Comparison of ENCODE assay signal across 15 cellular contexts in genomic region chr5:53362521-53362941, GRCh38.
DNase-seq lines count a peak whose midpoint lies in the region; ATAC-seq, FAIRE-seq and TF ChIP-seq lines count a peak whose summit lies in the region.
"Had no signal": no experiment of that assay in that cellular context is flagged by ENCODE, and none has a peak within 500 bp of the region (broad histone marks: within the 10 kb centered on the region; RNA-seq: fewer than 3 reads in every experiment).

No MANE protein-coding gene starts in this region.

- no peak for FAIRE-seq in GM12891 (lab: Jason Lieb, UNC)

- TF ChIP-seq EP300 in esophagus muscularis mucosa (IDR thresholded peaks at IDR 0.05): no peak

- no peaks in the 10 kb centered on the region for H3K27me3 ChIP-seq in esophagus muscularis mucosa
- H3K27me3 ChIP-seq: gastroesophageal sphincter, right lobe of liver had no signal

- TF ChIP-seq POLR2A in GM12891 (IDR thresholded peaks at IDR 0.05; ENCODE audit: low read depth, low read length): no peak
- no peak for TF ChIP-seq POLR2A in esophagus muscularis mucosa (IDR thresholded peaks at IDR 0.05; ENCODE audit: low read depth)

- TF ChIP-seq CTCF in fibroblast of pulmonary artery (IDR thresholded peaks at IDR 0.05; ENCODE audit: low read length, missing control alignments): no peak
- TF ChIP-seq CTCF in esophagus muscularis mucosa (IDR thresholded peaks at IDR 0.05): no peak

- H3K4me3 ChIP-seq in fibroblast of pulmonary artery (replicated peaks; ENCODE audit: low read depth, low read length) (no peak overlapping the region), skeletal muscle cell (ENCODE audit: low read depth, low read length) (no peak overlapping the region), esophagus muscularis mucosa (no peak overlapping the region)
- H3K4me3 ChIP-seq: gastroesophageal sphincter, right lobe of liver had no signal

- ATAC-seq in SK-N-SH treated with all-trans-retinoic acid at 6 μM for 48 hours: peak; percentile 91
- no peak for ATAC-seq in HG02642 (IDR thresholded peaks at IDR 0.05; ENCODE audit: poor library complexity, unreplicated experiment)
- ATAC-seq: activated naive CD8-positive, alpha-beta T cell treated with anti-CD3 and anti-CD28 coated beads, Interleukin-2, amount 50 U/mL, for 24 hours; gastroesophageal sphincter; T-cell had no signal

- DNase-seq in GM04504 (ENCODE audit: low read depth) (peak; percentile 97), fibroblast of pulmonary artery (ENCODE audit: low read depth) (peak; percentile 98), skeletal muscle cell (ENCODE audit: low read depth) (peak; percentile 93), GM12891 (ENCODE audit: insufficient read length, low spot score) (no peak), cortex of kidney (lab: John Stamatoyannopoulos, UW) (no peak), esophagus muscularis mucosa (ENCODE audit: extremely low spot score) (no peak)
- DNase-seq: activated naive CD8-positive, alpha-beta T cell treated with anti-CD3 and anti-CD28 coated beads, Interleukin-2, amount 50 U/mL, for 24 hours; DMS79 treated with DMSO at 0.1 percent for 48 hours; MV-4-11; NCI-H526 treated with DMSO at 0.1 percent for 48 hours; right lobe of liver; T-cell had no signal

- intact Hi-C loops in esophagus muscularis mucosa (cut with DNase I): no loop called here

- H3K36me3 ChIP-seq in esophagus muscularis mucosa: no peaks in the 10 kb centered on the region
- H3K36me3 ChIP-seq: gastroesophageal sphincter, right lobe of liver had no signal

- H3K27ac ChIP-seq in esophagus muscularis mucosa (replicated peaks in 1 of 4): no peak overlapping the region
- H3K27ac ChIP-seq: gastroesophageal sphincter, right lobe of liver had no signal

- 77% methylated on average over 5 of the region's 5 CpGs for WGBS in esophagus muscularis mucosa

- no peaks in the 10 kb centered on the region for H3K9me3 ChIP-seq in esophagus muscularis mucosa
- H3K9me3 ChIP-seq: gastroesophageal sphincter, right lobe of liver had no signal

- H3K4me1 ChIP-seq in esophagus muscularis mucosa: no peaks in the 10 kb centered on the region
- H3K4me1 ChIP-seq: gastroesophageal sphincter, right lobe of liver had no signal

TF ChIP-seq in SK-N-SH treated with all-trans-retinoic acid at 6 μM for 48 hours, 23 proteins besides CTCF, POLR2A, EP300 and RAD21 (continues in another document):
- TF ChIP-seq CSDC2 (CRISPR knock-in tag; IDR thresholded peaks at IDR 0.05) (0 out of 2 replicates have a peak, but pooled peaks have one; percentile 30), BACH2 (CRISPR knock-in tag; IDR thresholded peaks at IDR 0.05; ENCODE audit: borderline replicate concordance) (no peak), ZFP3 (CRISPR knock-in tag; IDR thresholded peaks at IDR 0.05) (no peak), ZC3H10 (CRISPR knock-in tag; IDR thresholded peaks at IDR 0.05) (no peak), ZNF8 (CRISPR knock-in tag; IDR thresholded peaks at IDR 0.05) (no peak; the same call in 1 of the 2 replicates), ISL1 (CRISPR knock-in tag; IDR thresholded peaks at IDR 0.05) (peak; percentile 95), PATZ1 (CRISPR knock-in tag; IDR thresholded peaks at IDR 0.05; ENCODE audit: borderline replicate concordance) (peak; percentile 47; the same call in 1 of the 2 replicates)
- TF ChIP-seq, protein P1, sequence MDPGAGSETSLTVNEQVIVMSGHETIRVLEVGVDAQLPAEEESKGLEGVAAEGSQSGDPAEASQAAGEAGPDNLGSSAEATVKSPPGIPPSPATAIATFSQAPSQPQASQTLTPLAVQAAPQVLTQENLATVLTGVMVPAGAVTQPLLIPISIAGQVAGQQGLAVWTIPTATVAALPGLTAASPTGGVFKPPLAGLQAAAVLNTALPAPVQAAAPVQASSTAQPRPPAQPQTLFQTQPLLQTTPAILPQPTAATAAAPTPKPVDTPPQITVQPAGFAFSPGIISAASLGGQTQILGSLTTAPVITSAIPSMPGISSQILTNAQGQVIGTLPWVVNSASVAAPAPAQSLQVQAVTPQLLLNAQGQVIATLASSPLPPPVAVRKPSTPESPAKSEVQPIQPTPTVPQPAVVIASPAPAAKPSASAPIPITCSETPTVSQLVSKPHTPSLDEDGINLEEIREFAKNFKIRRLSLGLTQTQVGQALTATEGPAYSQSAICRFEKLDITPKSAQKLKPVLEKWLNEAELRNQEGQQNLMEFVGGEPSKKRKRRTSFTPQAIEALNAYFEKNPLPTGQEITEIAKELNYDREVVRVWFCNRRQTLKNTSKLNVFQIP (CRISPR knock-in tag; IDR thresholded peaks at IDR 0.05; ENCODE audit: borderline replicate concordance, low read depth): peak; percentile 83; the same call in 1 of the 2 replicates

TF ChIP-seq in GM12891, 5 proteins besides CTCF, POLR2A, EP300 and RAD21:
- TF ChIP-seq PAX5 (IDR thresholded peaks at IDR 0.05; ENCODE audit: insufficient read depth, low read length, severe bottlenecking) (no peak), POLR2AphosphoS5 (IDR thresholded peaks at IDR 0.05; ENCODE audit: low read depth, low read length) (no peak), TAF1 (IDR thresholded peaks at IDR 0.05; ENCODE audit: low read depth, low read length) (no peak), SPI1 (IDR thresholded peaks at IDR 0.05; ENCODE audit: low read depth, low read length) (no peak), POU2F2 (IDR thresholded peaks at IDR 0.05; ENCODE audit: low read depth, low read length) (no peak)

Comparison
In these comparisons a context has a peak if more than half of its experiments do, and no peak if none do; other contexts are left out.
1. DNase-seq: peak in GM04504 (single experiment), fibroblast of pulmonary artery (single experiment) and skeletal muscle cell (single experiment); none in GM12891 (single experiment), cortex of kidney (single experiment) and esophagus muscularis mucosa (single experiment).